38 cellular contexts compared by ENCODE assay signal in the genomic region with DNA sequence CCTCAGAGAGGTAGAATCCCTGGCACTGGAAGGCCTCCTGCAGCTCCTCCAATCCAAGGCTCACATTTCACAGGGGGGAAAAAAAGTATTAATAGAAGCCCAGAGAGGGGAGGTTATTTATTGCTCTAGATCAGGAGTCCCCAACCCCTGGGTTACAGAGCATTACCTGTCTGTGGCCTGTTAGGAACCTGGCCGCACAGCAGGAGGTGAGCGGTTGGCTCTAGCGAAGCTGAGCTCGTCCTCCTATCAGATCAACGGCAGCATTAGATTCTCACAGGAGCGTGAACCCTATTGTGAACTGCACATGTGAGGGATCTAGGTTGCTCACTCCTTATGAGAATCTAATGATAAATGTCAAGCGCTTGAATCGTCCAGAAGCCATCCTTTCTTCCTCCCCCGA. TPM values are rescaled to one million over a fixed set of nuclear protein-coding genes. Genes with fewer than 3 reads are reported as not detected.
"Had no signal": no experiment of that assay in that cellular context is flagged by ENCODE, and none has a peak within 500 bp of the region (broad histone marks: within the 10 kb centered on the region; RNA-seq: fewer than 3 reads in every experiment).

No MANE protein-coding gene starts in this region.

- H3K27me3 ChIP-seq: ascending aorta, cardiac muscle cell had no signal

- H3K36me3 ChIP-seq: ascending aorta, cardiac muscle cell had no signal

- FAIRE-seq: bronchial epithelial cell, TTC549 had no signal

- H3K4me1 Mint-ChIP-seq: activated naive CD4-positive, alpha-beta T cell treated with anti-CD3 and anti-CD28 coated beads, Interleukin-2, amount 50 U/mL, for 24 hours; brain; central memory CD8-positive, alpha-beta T cell had no signal

- H3K9me3 Mint-ChIP-seq: activated CD4-positive, alpha-beta memory T cell treated with anti-CD3 and anti-CD28 coated beads, Interleukin-2, amount 10 ng/mL, durations not matched to agents 7 days and 5 days; activated CD4-positive, alpha-beta T cell treated with anti-CD3 and anti-CD28 coated beads, Interleukin-2, amount 10 ng/mL, durations not matched to agents 7 days and 5 days; activated naive CD4-positive, alpha-beta T cell treated with anti-CD3 and anti-CD28 coated beads, Interleukin-2, amount 10 ng/mL, durations not matched to agents 7 days and 5 days; activated naive CD4-positive, alpha-beta T cell treated with anti-CD3 and anti-CD28 coated beads, Interleukin-2, amount 50 U/mL, for 24 hours; activated naive CD8-positive, alpha-beta T cell treated with anti-CD3 and anti-CD28 coated beads, Interleukin-2, amount 10 ng/mL, durations not matched to agents 7 days and 5 days; activated naive CD8-positive, alpha-beta T cell treated with anti-CD3 and anti-CD28 coated beads, Interleukin-2, amount 50 U/mL, for 24 hours; activated T-cell treated with anti-CD3 and anti-CD28 coated beads, Interleukin-2, amount 50 U/mL, for 24 hours; activated T-helper 2 cell treated with anti-CD3 and anti-CD28 coated beads, Interferon-gamma antibody, Interleukin-2, Interleukin-4, amounts not matched to agents 10 μg/mL and 5 μg/mL and 100 μg/mL, durations not matched to agents 14 hours and 24 hours and 36 hours; central memory CD8-positive, alpha-beta T cell; T-helper 1 cell treated with Interleukin-12 subunit alpha and Interleukin-12 subunit beta and Interleukin-4 antibody, amounts not matched to agents 30 μg/mL and 1 μg/mL, for 36 hours; T-helper 2 cell treated with Interferon-gamma antibody and Interleukin-4, amounts not matched to agents 5 μg/mL and 100 μg/mL, for 36 hours had no signal

- H3K4me1 ChIP-seq: ascending aorta had no signal

- H3K27me3 Mint-ChIP-seq: activated CD4-positive, alpha-beta T cell treated with anti-CD3 and anti-CD28 coated beads, Interleukin-2, amount 10 ng/mL, durations not matched to agents 7 days and 5 days; activated CD8-positive, alpha-beta memory T cell treated with anti-CD3 and anti-CD28 coated beads, Interleukin-2, amount 10 ng/mL, durations not matched to agents 7 days and 5 days; activated naive CD8-positive, alpha-beta T cell had no signal

- H3K4me3 ChIP-seq: ascending aorta, cardiac muscle cell had no signal

- H3K4me3 Mint-ChIP-seq: activated CD4-positive, alpha-beta memory T cell treated with anti-CD3 and anti-CD28 coated beads, Interleukin-2, amount 10 ng/mL, durations not matched to agents 7 days and 5 days; activated CD4-positive, alpha-beta T cell treated with anti-CD3 and anti-CD28 coated beads for 36 hours; activated CD4-positive, alpha-beta T cell treated with anti-CD3 and anti-CD28 coated beads, Interleukin-2, amount 10 ng/mL, durations not matched to agents 7 days and 5 days; activated CD8-positive, alpha-beta memory T cell treated with anti-CD3 and anti-CD28 coated beads, Interleukin-2, amount 10 ng/mL, durations not matched to agents 7 days and 5 days; activated CD8-positive, alpha-beta T cell treated with anti-CD3 and anti-CD28 coated beads, Interleukin-2, amount 10 ng/mL, durations not matched to agents 7 days and 5 days; activated naive CD4-positive, alpha-beta T cell treated with anti-CD3 and anti-CD28 coated beads, Interleukin-2, amount 10 ng/mL, durations not matched to agents 7 days and 5 days; activated naive CD4-positive, alpha-beta T cell treated with anti-CD3 and anti-CD28 coated beads, Interleukin-2, amount 50 U/mL, for 24 hours; activated naive CD8-positive, alpha-beta T cell; activated naive CD8-positive, alpha-beta T cell treated with anti-CD3 and anti-CD28 coated beads, Interleukin-2, amount 10 ng/mL, durations not matched to agents 7 days and 5 days; activated naive CD8-positive, alpha-beta T cell treated with anti-CD3 and anti-CD28 coated beads, Interleukin-2, amount 50 U/mL, for 24 hours; activated T-cell treated with anti-CD3 and anti-CD28 coated beads, Interleukin-2, amount 50 U/mL, for 24 hours; central memory CD8-positive, alpha-beta T cell; T-helper 1 cell treated with Interleukin-12 subunit alpha and Interleukin-12 subunit beta and Interleukin-4 antibody, amounts not matched to agents 30 μg/mL and 1 μg/mL, for 36 hours; T-helper 2 cell treated with Interferon-gamma antibody and Interleukin-4, amounts not matched to agents 5 μg/mL and 100 μg/mL, for 36 hours had no signal

- DNase-seq: activated CD4-positive, alpha-beta memory T cell treated with anti-CD3 and anti-CD28 coated beads, Interleukin-2, amount 10 ng/mL, durations not matched to agents 7 days and 5 days; activated CD4-positive, alpha-beta T cell treated with anti-CD3 and anti-CD28 coated beads for 1 hour; activated CD4-positive, alpha-beta T cell treated with anti-CD3 and anti-CD28 coated beads for 36 hours; activated CD4-positive, alpha-beta T cell treated with anti-CD3 and anti-CD28 coated beads for 48 hours; activated CD4-positive, alpha-beta T cell treated with anti-CD3 and anti-CD28 coated beads, Interleukin-2, amount 10 ng/mL, durations not matched to agents 7 days and 5 days; activated CD4-positive, alpha-beta T cell treated with anti-CD3 and anti-CD28 coated beads, Interleukin-2, amount 50 U/mL, for 48 hours; activated CD4-positive, CD25-positive, alpha-beta regulatory T cell; activated CD8-positive, alpha-beta memory T cell treated with anti-CD3 and anti-CD28 coated beads for 24 hours; activated CD8-positive, alpha-beta memory T cell treated with anti-CD3 and anti-CD28 coated beads, Interleukin-2, amount 10 ng/mL, durations not matched to agents 7 days and 5 days; activated CD8-positive, alpha-beta memory T cell treated with anti-CD3 and anti-CD28 coated beads, Interleukin-2, amount 50 U/mL, for 48 hours; activated CD8-positive, alpha-beta T cell treated with anti-CD3 and anti-CD28 coated beads, Interleukin-2, amount 10 ng/mL, durations not matched to agents 7 days and 5 days; activated effector memory CD4-positive, alpha-beta T cell treated with Interleukin-2 at 50 U/mL for 16 hours; activated gamma-delta T cell; activated naive CD4-positive, alpha-beta T cell treated with anti-CD3 and anti-CD28 coated beads, Interleukin-2, amount 10 ng/mL, durations not matched to agents 7 days and 5 days; activated naive CD4-positive, alpha-beta T cell treated with Interleukin-2 at 50 U/mL for 16 hours; activated naive CD8-positive, alpha-beta T cell treated with anti-CD3 and anti-CD28 coated beads, Interleukin-2, amount 10 ng/mL, durations not matched to agents 7 days and 5 days; activated naive CD8-positive, alpha-beta T cell treated with anti-CD3 and anti-CD28 coated beads, Interleukin-2, amount 50 U/mL, for 24 hours; activated T-cell treated with anti-CD3 and anti-CD28 coated beads, Interleukin-2, amount 50 U/mL, for 24 hours; activated T-cell treated with anti-CD3 and anti-CD28 coated beads, Interleukin-2, amount 50 U/mL, for 48 hours; amygdala; anterior cingulate cortex; caudate nucleus; cerebellar nuclear complex; T-helper 2 cell; T-helper 9 cell had no signal

- H3K27ac ChIP-seq: ascending aorta, cardiac muscle cell, VCaP had no signal

- ATAC-seq: activated CD4-positive, alpha-beta T cell treated with anti-CD3 and anti-CD28 coated beads for 36 hours; activated CD4-positive, CD25-positive, alpha-beta regulatory T cell treated with anti-CD3 and anti-CD28 coated beads, Interleukin-2, amount 50 U/mL, for 24 hours; activated CD8-positive, alpha-beta memory T cell treated with anti-CD3 and anti-CD28 coated beads, Interleukin-2, amount 10 ng/mL, durations not matched to agents 7 days and 5 days; activated CD8-positive, alpha-beta T cell treated with anti-CD3 and anti-CD28 coated beads, Interleukin-2, amount 10 ng/mL, durations not matched to agents 7 days and 5 days; activated naive CD8-positive, alpha-beta T cell treated with anti-CD3 and anti-CD28 coated beads, Interleukin-2, amount 50 U/mL, for 24 hours had no signal

- H3K9me3 ChIP-seq: ascending aorta had no signal

- H3K36me3 Mint-ChIP-seq: activated CD8-positive, alpha-beta memory T cell treated with anti-CD3 and anti-CD28 coated beads, Interleukin-2, amount 10 ng/mL, durations not matched to agents 7 days and 5 days; activated naive CD4-positive, alpha-beta T cell treated with anti-CD3 and anti-CD28 coated beads, Interleukin-2, amount 10 ng/mL, durations not matched to agents 7 days and 5 days; activated naive CD4-positive, alpha-beta T cell treated with anti-CD3 and anti-CD28 coated beads, Interleukin-2, amount 50 U/mL, for 24 hours; activated naive CD8-positive, alpha-beta T cell; activated naive CD8-positive, alpha-beta T cell treated with anti-CD3 and anti-CD28 coated beads, Interleukin-2, amount 10 ng/mL, durations not matched to agents 7 days and 5 days; brain had no signal

- H3K27ac Mint-ChIP-seq: activated CD4-positive, alpha-beta memory T cell treated with anti-CD3 and anti-CD28 coated beads, Interleukin-2, amount 10 ng/mL, durations not matched to agents 7 days and 5 days; activated CD4-positive, alpha-beta T cell treated with anti-CD3 and anti-CD28 coated beads for 36 hours; activated CD4-positive, alpha-beta T cell treated with anti-CD3 and anti-CD28 coated beads, Interleukin-2, amount 10 ng/mL, durations not matched to agents 7 days and 5 days; activated CD8-positive, alpha-beta memory T cell treated with anti-CD3 and anti-CD28 coated beads, Interleukin-2, amount 10 ng/mL, durations not matched to agents 7 days and 5 days; activated CD8-positive, alpha-beta T cell treated with anti-CD3 and anti-CD28 coated beads, Interleukin-2, amount 10 ng/mL, durations not matched to agents 7 days and 5 days; activated naive CD4-positive, alpha-beta T cell treated with anti-CD3 and anti-CD28 coated beads, Interleukin-2, amount 10 ng/mL, durations not matched to agents 7 days and 5 days; activated naive CD4-positive, alpha-beta T cell treated with anti-CD3 and anti-CD28 coated beads, Interleukin-2, amount 50 U/mL, for 24 hours; activated naive CD8-positive, alpha-beta T cell; activated naive CD8-positive, alpha-beta T cell treated with anti-CD3 and anti-CD28 coated beads, Interleukin-2, amount 10 ng/mL, durations not matched to agents 7 days and 5 days; activated naive CD8-positive, alpha-beta T cell treated with anti-CD3 and anti-CD28 coated beads, Interleukin-2, amount 50 U/mL, for 24 hours; activated T-cell treated with anti-CD3 and anti-CD28 coated beads, Interleukin-2, amount 50 U/mL, for 24 hours; activated T-helper 2 cell treated with anti-CD3 and anti-CD28 coated beads, Interferon-gamma antibody, Interleukin-2, Interleukin-4, amounts not matched to agents 10 μg/mL and 5 μg/mL and 100 μg/mL, durations not matched to agents 14 hours and 24 hours and 36 hours; brain; T-helper 1 cell treated with Interleukin-12 subunit alpha and Interleukin-12 subunit beta and Interleukin-4 antibody, amounts not matched to agents 30 μg/mL and 1 μg/mL, for 36 hours; T-helper 2 cell treated with Interferon-gamma antibody and Interleukin-4, amounts not matched to agents 5 μg/mL and 100 μg/mL, for 36 hours had no signal

RNA-seq across cellular contexts. Expression of a gene that starts 53.3 kb away (rescaled TPM):
- total RNA-seq: activated CD4-positive, alpha-beta memory T cell treated with anti-CD3 and anti-CD28 coated beads, Interleukin-2, amount 10 ng/mL, durations not matched to agents 7 days and 5 days; activated CD4-positive, alpha-beta T cell treated with anti-CD3 and anti-CD28 coated beads for 36 hours; activated CD4-positive, alpha-beta T cell treated with anti-CD3 and anti-CD28 coated beads, Interleukin-2, amount 10 ng/mL, durations not matched to agents 7 days and 5 days; activated CD8-positive, alpha-beta memory T cell treated with anti-CD3 and anti-CD28 coated beads, Interleukin-2, amount 10 ng/mL, durations not matched to agents 7 days and 5 days; activated CD8-positive, alpha-beta T cell treated with anti-CD3 and anti-CD28 coated beads, Interleukin-2, amount 10 ng/mL, durations not matched to agents 7 days and 5 days had no signal
